Comparison of ENCODE assay signal across 24 cellular contexts in genomic region chr2:241330616-241330981, GRCh38.
"Had no signal": no experiment of that assay in that cellular context is flagged by ENCODE, and none has a peak within 500 bp of the region (broad histone marks: within the 10 kb centered on the region; RNA-seq: fewer than 3 reads in every experiment).

No MANE protein-coding gene starts in this region.

- ATAC-seq: activated CD8-positive, alpha-beta memory T cell treated with anti-CD3 and anti-CD28 coated beads, Interleukin-2, amount 10 ng/mL, durations not matched to agents 7 days and 5 days; activated CD8-positive, alpha-beta T cell treated with anti-CD3 and anti-CD28 coated beads, Interleukin-2, amount 10 ng/mL, durations not matched to agents 7 days and 5 days; activated naive CD4-positive, alpha-beta T cell treated with anti-CD3 and anti-CD28 coated beads, Interleukin-2, amount 50 U/mL, for 72 hours; heart left ventricle; naive thymus-derived CD4-positive, alpha-beta T cell; upper lobe of right lung had no signal

- H3K9me3 Mint-ChIP-seq: activated naive CD4-positive, alpha-beta T cell treated with anti-CD3 and anti-CD28 coated beads, Interleukin-2, amount 50 U/mL, for 72 hours; immature natural killer cell; memory B cell; naive thymus-derived CD4-positive, alpha-beta T cell had no signal

- H3K27ac ChIP-seq: colonic mucosa, heart left ventricle, right atrium auricular region, spleen, suprapubic skin, tibial artery, upper lobe of right lung had no signal

- H3K4me3 Mint-ChIP-seq: activated CD8-positive, alpha-beta memory T cell treated with anti-CD3 and anti-CD28 coated beads, Interleukin-2, amount 10 ng/mL, durations not matched to agents 7 days and 5 days; activated CD8-positive, alpha-beta T cell treated with anti-CD3 and anti-CD28 coated beads, Interleukin-2, amount 10 ng/mL, durations not matched to agents 7 days and 5 days; immature natural killer cell; memory B cell; naive thymus-derived CD4-positive, alpha-beta T cell had no signal

- H3K27me3 Mint-ChIP-seq: activated CD8-positive, alpha-beta memory T cell treated with anti-CD3 and anti-CD28 coated beads, Interleukin-2, amount 10 ng/mL, durations not matched to agents 7 days and 5 days; memory B cell; naive thymus-derived CD4-positive, alpha-beta T cell had no signal

- H3K4me1 ChIP-seq: colonic mucosa, heart left ventricle, right atrium auricular region, upper lobe of right lung had no signal

- DNase-seq: activated CD4-positive, alpha-beta T cell treated with anti-CD3 and anti-CD28 coated beads for 1 hour; activated CD4-positive, alpha-beta T cell treated with anti-CD3 and anti-CD28 coated beads, Interleukin-2, amount 50 U/mL, for 1 hour; activated CD8-positive, alpha-beta memory T cell treated with anti-CD3 and anti-CD28 coated beads, Interleukin-2, amount 10 ng/mL, durations not matched to agents 7 days and 5 days; activated CD8-positive, alpha-beta T cell treated with anti-CD3 and anti-CD28 coated beads, Interleukin-2, amount 10 ng/mL, durations not matched to agents 7 days and 5 days; activated naive CD4-positive, alpha-beta T cell; activated T-cell treated with anti-CD3 and anti-CD28 coated beads, Interleukin-2, amount 50 U/mL, for 48 hours; colonic mucosa; effector CD8-positive, alpha-beta T cell; foreskin fibroblast; heart left ventricle; hypothalamus; immature natural killer cell; midbrain; naive thymus-derived CD4-positive, alpha-beta T cell; spleen; stimulated activated naive CD4-positive, alpha-beta T cell; T-helper 9 cell; tibial artery; upper lobe of right lung had no signal

- H3K4me3 ChIP-seq: colonic mucosa, heart left ventricle, right atrium auricular region, spleen, suprapubic skin, tibial artery, upper lobe of right lung had no signal

- H3K9me3 ChIP-seq: colonic mucosa, heart left ventricle, right atrium auricular region, spleen, suprapubic skin, tibial artery, upper lobe of right lung had no signal

- H3K36me3 ChIP-seq: colonic mucosa had no signal

- H3K27me3 ChIP-seq: colonic mucosa, heart left ventricle, right atrium auricular region, spleen, suprapubic skin, tibial artery, upper lobe of right lung had no signal

- H3K27ac Mint-ChIP-seq: activated CD8-positive, alpha-beta memory T cell treated with anti-CD3 and anti-CD28 coated beads, Interleukin-2, amount 10 ng/mL, durations not matched to agents 7 days and 5 days; activated naive CD4-positive, alpha-beta T cell treated with anti-CD3 and anti-CD28 coated beads, Interleukin-2, amount 50 U/mL, for 72 hours had no signal

- FAIRE-seq: bronchial epithelial cell had no signal
